20 cellular contexts compared by ENCODE assay signal in the genomic region with DNA sequence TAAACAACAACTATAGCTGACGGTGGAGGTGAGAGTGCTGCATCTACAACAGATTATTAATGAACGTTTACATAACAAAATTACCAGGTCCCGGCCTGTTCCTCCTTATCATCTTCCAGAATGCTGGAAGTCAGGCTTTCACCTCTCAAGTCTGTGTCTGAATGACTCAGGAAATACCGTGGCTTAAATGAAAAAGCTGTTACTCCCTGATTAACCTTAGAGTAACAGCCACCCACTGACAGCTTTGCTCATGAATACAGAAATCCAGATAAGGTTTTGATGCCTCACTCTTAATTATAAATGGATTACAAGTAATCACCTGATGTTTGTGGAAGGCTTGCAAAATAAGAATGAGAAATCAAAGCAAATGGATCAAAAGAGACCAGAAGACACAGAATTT.
"Had no signal": no experiment of that assay in that cellular context is flagged by ENCODE, and none has a peak within 500 bp of the region (broad histone marks: within the 10 kb centered on the region; RNA-seq: fewer than 3 reads in every experiment).

No MANE protein-coding gene starts in this region.

- H3K4me3 ChIP-seq: colonic mucosa, lung, sigmoid colon had no signal

- H3K27me3 ChIP-seq: colonic mucosa, sigmoid colon had no signal

- H3K27ac Mint-ChIP-seq: activated CD4-positive, alpha-beta memory T cell treated with anti-CD3 and anti-CD28 coated beads for 36 hours; activated naive CD8-positive, alpha-beta T cell treated with anti-CD3 and anti-CD28 coated beads, Interleukin-2, amount 10 ng/mL, durations not matched to agents 7 days and 5 days; natural killer cell; progenitor cell of endocrine pancreas; T-helper 17 cell had no signal

- H3K9me3 Mint-ChIP-seq: activated CD4-positive, alpha-beta memory T cell treated with anti-CD3 and anti-CD28 coated beads for 36 hours had no signal

- FAIRE-seq: TTC549 had no signal

- H3K4me3 Mint-ChIP-seq: activated CD4-positive, alpha-beta memory T cell treated with anti-CD3 and anti-CD28 coated beads for 36 hours; activated naive CD8-positive, alpha-beta T cell treated with anti-CD3 and anti-CD28 coated beads, Interleukin-2, amount 10 ng/mL, durations not matched to agents 7 days and 5 days; activated T-cell treated with anti-CD3 and anti-CD28 coated beads, Interleukin-2, amount 50 U/mL, for 4 hours; natural killer cell; T-helper 17 cell had no signal

- H3K36me3 Mint-ChIP-seq: activated CD4-positive, alpha-beta memory T cell treated with anti-CD3 and anti-CD28 coated beads for 36 hours; activated naive CD8-positive, alpha-beta T cell treated with anti-CD3 and anti-CD28 coated beads, Interleukin-2, amount 10 ng/mL, durations not matched to agents 7 days and 5 days; natural killer cell had no signal

- H3K4me1 Mint-ChIP-seq: activated naive CD8-positive, alpha-beta T cell treated with anti-CD3 and anti-CD28 coated beads, Interleukin-2, amount 10 ng/mL, durations not matched to agents 7 days and 5 days; natural killer cell; T-helper 17 cell had no signal

- DNase-seq: activated CD4-positive, alpha-beta memory T cell treated with anti-CD3 and anti-CD28 coated beads for 36 hours; activated CD4-positive, alpha-beta T cell treated with anti-CD3 and anti-CD28 coated beads for 1 hour; activated gamma-delta T cell; activated naive CD8-positive, alpha-beta T cell treated with anti-CD3 and anti-CD28 coated beads, Interleukin-2, amount 10 ng/mL, durations not matched to agents 7 days and 5 days; activated T-cell treated with anti-CD3 and anti-CD28 coated beads, Interleukin-2, amount 50 U/mL, for 4 hours; anterior cingulate cortex; colonic mucosa; effector CD4-positive, alpha-beta T cell; hypothalamus; natural killer cell; occipital lobe; sigmoid colon; stimulated activated CD4-positive, alpha-beta T cell treated with anti-CD3 and anti-CD28 coated beads, Interleukin-12 subunit alpha, Interleukin-12 subunit beta, amount 100 ng/mL, for 4 hours; stimulated activated naive CD4-positive, alpha-beta T cell; substantia nigra; T-helper 17 cell; trophoblast cell had no signal

- H3K36me3 ChIP-seq: colonic mucosa, sigmoid colon had no signal

- ATAC-seq: activated T-cell treated with anti-CD3 and anti-CD28 coated beads, Interleukin-2, amount 50 U/mL, for 4 hours; natural killer cell; T-helper 17 cell had no signal

- H3K27me3 Mint-ChIP-seq: activated CD4-positive, alpha-beta memory T cell treated with anti-CD3 and anti-CD28 coated beads for 36 hours; activated naive CD8-positive, alpha-beta T cell treated with anti-CD3 and anti-CD28 coated beads, Interleukin-2, amount 10 ng/mL, durations not matched to agents 7 days and 5 days; T-helper 17 cell had no signal
